Comparison of ENCODE assay signal across 15 cellular contexts in genomic region chr3:190491533-190492054, GRCh38. TPM values are rescaled to one million over a fixed set of nuclear protein-coding genes. Genes with fewer than 3 reads are reported as not detected.
DNase-seq lines count a peak whose midpoint lies in the region; ATAC-seq, FAIRE-seq and TF ChIP-seq lines count a peak whose summit lies in the region.
"Had no signal": no experiment of that assay in that cellular context is flagged by ENCODE, and none has a peak within 500 bp of the region (broad histone marks: within the 10 kb centered on the region; RNA-seq: fewer than 3 reads in every experiment).

No MANE protein-coding gene starts in this region.

- no peaks in the 10 kb centered on the region for H3K4me1 ChIP-seq in keratinocyte (ENCODE audit: control insufficient read depth, extremely low read depth, insufficient read depth, low read length)
- no peaks in the 10 kb centered on the region for H3K4me1 ChIP-seq in effector memory CD4-positive, alpha-beta T cell (ENCODE audit: control insufficient read depth, insufficient read depth, low read length, poor library complexity, severe bottlenecking)

- no peaks in the 10 kb centered on the region for H3K36me3 ChIP-seq in keratinocyte (ENCODE audit: control insufficient read depth in 2 of 2, extremely low read depth in 1 of 2, insufficient read depth in 2 of 2, low read length in 2 of 2)
- no peaks in the 10 kb centered on the region for H3K36me3 ChIP-seq in effector memory CD4-positive, alpha-beta T cell (ENCODE audit: control insufficient read depth, insufficient read depth, low read length)
- H3K36me3 ChIP-seq: thoracic aorta had no signal

- H3K27me3 ChIP-seq in keratinocyte (ENCODE audit: control insufficient read depth, extremely low read depth, insufficient read depth, low read length): no peaks in the 10 kb centered on the region
- H3K27me3 ChIP-seq in effector memory CD4-positive, alpha-beta T cell (replicated peaks; ENCODE audit: control insufficient read depth, insufficient read depth, low read length, poor library complexity, severe bottlenecking): peaks cover 4% of the 10 kb centered on the region

- peak; percentile 8 for DNase-seq in DMS53 (lab: John Stamatoyannopoulos, UW)
- DNase-seq in DMS53 treated with DMSO at 0.1 percent for 48 hours (lab: John Stamatoyannopoulos, UW; ENCODE audit: unreplicated experiment): no peak
- peak; percentile 54 for DNase-seq in Calu3
- peak; percentile 47 to 50 for DNase-seq in activated T-cell treated with anti-CD3 and anti-CD28 coated beads, Interleukin-2, amount 50 U/mL, for 72 hours
- no peak for DNase-seq in keratinocyte (ENCODE audit: low read depth, low spot score)
- DNase-seq in DMS79 treated with DMSO at 0.1 percent for 48 hours (lab: John Stamatoyannopoulos, UW): no peak
- DNase-seq in effector memory CD4-positive, alpha-beta T cell: no peak
- DNase-seq: erythroblast, GM23248, NCI-H1417 treated with DMSO at 0.1 percent for 48 hours had no signal

- H3K27ac Mint-ChIP-seq in Calu3 (ENCODE audit: unreplicated experiment): peak overlapping the region; percentile 12
- peak overlapping the region; percentile 6 for H3K27ac Mint-ChIP-seq in activated T-cell treated with anti-CD3 and anti-CD28 coated beads, Interleukin-2, amount 50 U/mL, for 72 hours
- H3K27ac Mint-ChIP-seq: mesothelial cell of epicardium, progenitor cell of endocrine pancreas had no signal

- no peaks in the 10 kb centered on the region for H3K9me3 ChIP-seq in keratinocyte (ENCODE audit: control insufficient read depth, low read depth, low read length)
- H3K9me3 ChIP-seq in effector memory CD4-positive, alpha-beta T cell (ENCODE audit: control insufficient read depth, low read length): no peaks in the 10 kb centered on the region
- H3K9me3 ChIP-seq: thoracic aorta had no signal

- H3K79me2 ChIP-seq in keratinocyte (ENCODE audit: control insufficient read depth, insufficient read depth, low read length): no peaks in the 10 kb centered on the region

- dilution Hi-C loops in keratinocyte (cut with MboI; ENCODE audit: extremely low pct_ligation_motif_present, low sequenced_read_pairs): no loop called here

- no peaks in the 10 kb centered on the region for H3K9me1 ChIP-seq in keratinocyte (ENCODE audit: control insufficient read depth, extremely low read depth, insufficient read depth, low read length)

- TF ChIP-seq CTCF in Calu3 (IDR thresholded peaks at IDR 0.05; ENCODE audit: unreplicated experiment): no peak
- TF ChIP-seq CTCF in keratinocyte (optimal IDR thresholded peaks at IDR 0.05 in 1 of 3, IDR thresholded peaks at IDR 0.05 in 1 of 3, conservative IDR thresholded peaks at IDR 0.05 in 1 of 3; ENCODE audit: extremely low read depth in 1 of 3, insufficient read depth in 2 of 3, low read length in 3 of 3): no peak

- BruUV-seq in Calu3 (replicated peaks; lab: Mats Ljungman, UMichigan): no TSS peak

- peaks cover 5% of the 10 kb centered on the region for H3K9me3 Mint-ChIP-seq in Calu3 (ENCODE audit: low read depth, unreplicated experiment)
- no peaks in the 10 kb centered on the region for H3K9me3 Mint-ChIP-seq in activated T-cell treated with anti-CD3 and anti-CD28 coated beads, Interleukin-2, amount 50 U/mL, for 72 hours
- H3K9me3 Mint-ChIP-seq: mesothelial cell of epicardium had no signal

- FAIRE-seq in keratinocyte (lab: Jason Lieb, UNC): peak; percentile 39

- peak; percentile 92 to 95 for ATAC-seq in activated T-cell treated with anti-CD3 and anti-CD28 coated beads, Interleukin-2, amount 50 U/mL, for 72 hours (replicated peaks in 1 of 2)
- no peak for ATAC-seq in HG03108 (IDR thresholded peaks at IDR 0.05; ENCODE audit: unreplicated experiment)

- intact Hi-C loops in Calu3 (cut with micrococcal nuclease; ENCODE audit: unreplicated experiment): no loop called here

- no peak overlapping the region for H2AFZ ChIP-seq in keratinocyte (ENCODE audit: control insufficient read depth, low read length)
- H2AFZ ChIP-seq: GM23248 had no signal

- no peak overlapping the region for H3K9ac ChIP-seq in keratinocyte (ENCODE audit: control insufficient read depth, extremely low read depth, insufficient read depth, low read length)
- H3K9ac ChIP-seq: GM23248 had no signal

- no peaks in the 10 kb centered on the region for H3K27me3 Mint-ChIP-seq in Calu3 (ENCODE audit: unreplicated experiment)
- peaks cover 89% of the 10 kb centered on the region for H3K27me3 Mint-ChIP-seq in activated T-cell treated with anti-CD3 and anti-CD28 coated beads, Interleukin-2, amount 50 U/mL, for 72 hours (ENCODE audit: low read depth)
- H3K27me3 Mint-ChIP-seq: progenitor cell of endocrine pancreas had no signal

- peak overlapping the region; percentile 8 for H3K4me3 Mint-ChIP-seq in Calu3 (ENCODE audit: low read depth, unreplicated experiment)
- peak overlapping the region in 1 of 2 donors; percentile 22 for H3K4me3 Mint-ChIP-seq in activated T-cell treated with anti-CD3 and anti-CD28 coated beads, Interleukin-2, amount 50 U/mL, for 72 hours
- H3K4me3 Mint-ChIP-seq: mesothelial cell of epicardium had no signal

- H3K4me2 ChIP-seq in keratinocyte (ENCODE audit: control insufficient read depth, extremely low read depth, insufficient read depth, low read depth, low read length): no peak overlapping the region

- H3K36me3 Mint-ChIP-seq in Calu3 (ENCODE audit: insufficient read depth, unreplicated experiment): no peaks in the 10 kb centered on the region
- H3K36me3 Mint-ChIP-seq in activated T-cell treated with anti-CD3 and anti-CD28 coated beads, Interleukin-2, amount 50 U/mL, for 72 hours (ENCODE audit: insufficient read depth in 2 of 2): peaks cover 0 to 2% of the 10 kb centered on the region in 2 donors
- H3K36me3 Mint-ChIP-seq: mesothelial cell of epicardium had no signal

- peaks cover 56% of the 10 kb centered on the region for H3K4me1 Mint-ChIP-seq in Calu3 (ENCODE audit: low read depth, unreplicated experiment)
- peaks cover 46% of the 10 kb centered on the region for H3K4me1 Mint-ChIP-seq in activated T-cell treated with anti-CD3 and anti-CD28 coated beads, Interleukin-2, amount 50 U/mL, for 72 hours (ENCODE audit: low read depth)

- H3K4me3 ChIP-seq in keratinocyte (ENCODE audit: control insufficient read depth in 2 of 3, extremely low read depth in 1 of 3, insufficient read depth in 2 of 3, low read depth in 1 of 3, low read length in 3 of 3): no peak overlapping the region
- no peak overlapping the region for H3K4me3 ChIP-seq in effector memory CD4-positive, alpha-beta T cell (ENCODE audit: insufficient read depth, low read depth, low read length, poor library complexity, severe bottlenecking)
- H3K4me3 ChIP-seq: GM23248, thoracic aorta had no signal

- no peak overlapping the region for H3K27ac ChIP-seq in keratinocyte (ENCODE audit: control insufficient read depth, insufficient read depth, low read length)
- no peak overlapping the region for H3K27ac ChIP-seq in effector memory CD4-positive, alpha-beta T cell (ENCODE audit: insufficient read depth, low read length, poor library complexity, severe bottlenecking)
- H3K27ac ChIP-seq: 22Rv1, GM23248, thoracic aorta had no signal

- H4K20me1 ChIP-seq in keratinocyte (ENCODE audit: control insufficient read depth, extremely low read depth, insufficient read depth, low read length): no peaks in the 10 kb centered on the region

- CTCF ChIA-PET in Calu3 (lab: Charles Lee): interaction anchor here (1.0 to 2.9 kb wide), 5 partner anchors 14 to 206 kb away, joined by 3 to 10 read pairs (median 5); no protein-coding TSS in a partner anchor

RNA-seq across cellular contexts. Expression of gene IL1RAP, which starts 22.3 kb away (rescaled TPM):
- 186 and 239 TPM in 2 replicates for total RNA-seq in Calu3 (2022)
- 10 to 100 TPM; 14.1 to 20.3 TPM for total RNA-seq in activated T-cell treated with anti-CD3 and anti-CD28 coated beads, Interleukin-2, amount 50 U/mL, for 72 hours
- 62.8 to 93.5 TPM (median 69.7 TPM) in 3 replicates for polyA plus RNA-seq in keratinocyte
- polyA plus RNA-seq in keratinocyte (2011; ENCODE audit: low read depth): 41.0 TPM
- 29.2 and 45.2 TPM in 2 replicates for polyA plus RNA-seq in keratinocyte (2011; cell fraction: cytosol; rRNA removed)
- 111 and 114 TPM in 2 replicates for polyA plus RNA-seq in keratinocyte (2011; cell fraction: nucleus; rRNA removed)
- 16.2 and 32.7 TPM in 2 replicates for polyA plus RNA-seq in keratinocyte (2012; ENCODE audit: low replicate concordance)
- polyA minus RNA-seq in keratinocyte: 124 to 216 TPM (median 189 TPM) in 3 replicates
- 29.4 TPM for polyA minus RNA-seq in keratinocyte (2011; cell fraction: cytosol; rRNA and poly(A)+ RNA removed)
- polyA minus RNA-seq in keratinocyte (2011; cell fraction: nucleus; rRNA and poly(A)+ RNA removed): 82.6 and 226 TPM in 2 replicates

RNA-seq across cellular contexts. Expression of gene TMEM207, which starts 41.9 kb away (rescaled TPM):
- 0.57 and 1.4 TPM in 2 replicates for total RNA-seq in Calu3 (2022)
- total RNA-seq in activated T-cell treated with anti-CD3 and anti-CD28 coated beads, Interleukin-2, amount 50 U/mL, for 72 hours: not detected
- not detected in 3 replicates for polyA plus RNA-seq in keratinocyte
- not detected for polyA plus RNA-seq in keratinocyte (2011; ENCODE audit: low read depth)
- polyA plus RNA-seq in keratinocyte (2011; cell fraction: cytosol; rRNA removed): not detected in 2 replicates
- polyA plus RNA-seq in keratinocyte (2011; cell fraction: nucleus; rRNA removed): not detected in 2 replicates
- not detected in 2 replicates for polyA plus RNA-seq in keratinocyte (2012; ENCODE audit: low replicate concordance)
- not detected in 3 replicates for polyA minus RNA-seq in keratinocyte
- not detected for polyA minus RNA-seq in keratinocyte (2011; cell fraction: cytosol; rRNA and poly(A)+ RNA removed)
- polyA minus RNA-seq in keratinocyte (2011; cell fraction: nucleus; rRNA and poly(A)+ RNA removed): not detected in 2 replicates
- total RNA-seq: GM23248, mesothelial cell of epicardium, progenitor cell of endocrine pancreas, thoracic aorta had no signal
- polyA plus RNA-seq: GM23248 had no signal

Comparison
In these comparisons a context has a peak if more than half of its experiments do, and no peak if none do; other contexts are left out.
1. DNase-seq: peak in DMS53 (single experiment), Calu3 (single experiment) and activated T-cell treated with anti-CD3 and anti-CD28 coated beads, Interleukin-2, amount 50 U/mL, for 72 hours (2 of 2); none in DMS53 treated with DMSO at 0.1 percent for 48 hours (single experiment), keratinocyte (single experiment), DMS79 treated with DMSO at 0.1 percent for 48 hours (single experiment) and effector memory CD4-positive, alpha-beta T cell (0 of 3).